In genomic region chr6:143555071-143555492, GRCh38 we compare ENCODE assay signal across 11 cellular contexts. TPM values are rescaled to one million over a fixed set of nuclear protein-coding genes. Genes with fewer than 3 reads are reported as not detected.
DNase-seq lines count a peak whose midpoint lies in the region; ATAC-seq and TF ChIP-seq lines count a peak whose summit lies in the region.
"Had no signal": no experiment of that assay in that cellular context is flagged by ENCODE, and none has a peak within 500 bp of the region (broad histone marks: within the 10 kb centered on the region; RNA-seq: fewer than 3 reads in every experiment).

No MANE protein-coding gene starts in this region.

- H3K4me3 ChIP-seq in SK-N-SH (ENCODE audit: low read depth in 2 of 2, low read length in 1 of 2) = peak overlapping the region in 1 of 2 experiments; percentile 45; a peak in 2 of 4 replicates

- H3K4me2 ChIP-seq in SK-N-SH = peak overlapping the region; percentile 74

- peak; percentile 18; the same call in 1 of the 2 replicates for TF ChIP-seq RAD21 in SK-N-SH (IDR thresholded peaks at IDR 0.05; ENCODE audit: low read length)

- no peak for TF ChIP-seq CTCF in SK-N-SH (IDR thresholded peaks at IDR 0.05)

- peak overlapping the region; percentile 70 to 96 for H3K4me3 Mint-ChIP-seq in activated T-cell treated with anti-CD3 and anti-CD28 coated beads, Interleukin-2, amount 50 U/mL, for 72 hours
- peak overlapping the region; percentile 10 for H3K4me3 Mint-ChIP-seq in dendritic cell treated with granulocyte-macrophage colony-stimulating factor and Interleukin-4, amounts not matched to agents 40 ng/mL and 50 ng/mL, for 4 days
- peak overlapping the region; percentile 59 for H3K4me3 Mint-ChIP-seq in stimulated activated effector memory CD8-positive, alpha-beta T cell treated with anti-CD3 and anti-CD28 coated beads, Interleukin-12 subunit alpha, Interleukin-12 subunit beta, amount 100 ng/mL, for 72 hours

- H3F3A ChIP-seq in SK-N-SH (replicated peaks; ENCODE audit: insufficient read depth) = peaks cover 17% of the 10 kb centered on the region

- peak overlapping the region; percentile 83 to 95 for H3K27ac ChIP-seq in SK-N-SH (ENCODE audit: low read depth in 2 of 2, low read length in 1 of 2)

- H2AFZ ChIP-seq in SK-N-SH (ENCODE audit: low read depth) = peak overlapping the region; percentile 78

- H3K36me3 Mint-ChIP-seq in activated T-cell treated with anti-CD3 and anti-CD28 coated beads, Interleukin-2, amount 50 U/mL, for 72 hours (ENCODE audit: insufficient read depth in 2 of 2) = peaks cover 0 to 3% of the 10 kb centered on the region in 2 donors
- H3K36me3 Mint-ChIP-seq in dendritic cell treated with granulocyte-macrophage colony-stimulating factor and Interleukin-4, amounts not matched to agents 40 ng/mL and 50 ng/mL, for 4 days (ENCODE audit: low read depth) = peaks cover 21% of the 10 kb centered on the region
- no peaks in the 10 kb centered on the region for H3K36me3 Mint-ChIP-seq in stimulated activated effector memory CD8-positive, alpha-beta T cell treated with anti-CD3 and anti-CD28 coated beads, Interleukin-12 subunit alpha, Interleukin-12 subunit beta, amount 100 ng/mL, for 72 hours

- intact Hi-C loops in dendritic cell treated with granulocyte-macrophage colony-stimulating factor and Interleukin-4, amounts not matched to agents 40 ng/mL and 50 ng/mL, for 4 days (cut with micrococcal nuclease) = no loop called here

- H3K9me3 ChIP-seq in SK-N-SH = no peaks in the 10 kb centered on the region
- H3K9me3 ChIP-seq: spleen had no signal

- H3K9me2 ChIP-seq in SK-N-SH = no peaks in the 10 kb centered on the region

- CTCF ChIA-PET in SK-N-SH (lab: Yijun Ruan, JAX) = interaction anchor here (1.0 to 2.4 kb wide), 4 partner anchors 17 to 458 kb away, joined by 3 to 7 read pairs (median 4); no protein-coding TSS in a partner anchor

- ATAC-seq in activated T-cell treated with anti-CD3 and anti-CD28 coated beads, Interleukin-2, amount 50 U/mL, for 72 hours (replicated peaks in 1 of 2) = peak; percentile 37 to 43
- peak; percentile 44 for ATAC-seq in stimulated activated effector memory CD8-positive, alpha-beta T cell treated with anti-CD3 and anti-CD28 coated beads, Interleukin-12 subunit alpha, Interleukin-12 subunit beta, amount 100 ng/mL, for 72 hours

- no peak for DNase-seq in activated T-cell treated with anti-CD3 and anti-CD28 coated beads, Interleukin-2, amount 50 U/mL, for 72 hours
- DNase-seq in activated T-cell treated with anti-CD3 and anti-CD28 coated beads, Interleukin-2, amount 50 U/mL, for 1 hour = no peak
- DNase-seq in SK-N-SH (peak; percentile 45), hypothalamus (lab: John Stamatoyannopoulos, UW) (no peak), DMS153 treated with DMSO at 0.1 percent for 48 hours (lab: John Stamatoyannopoulos, UW; ENCODE audit: unreplicated experiment) (no peak), NCI-H510A treated with DMSO at 0.1 percent for 48 hours (lab: John Stamatoyannopoulos, UW) (no peak)
- DNase-seq in stimulated activated effector memory CD8-positive, alpha-beta T cell treated with anti-CD3 and anti-CD28 coated beads, Interleukin-12 subunit alpha, Interleukin-12 subunit beta, amount 100 ng/mL, for 72 hours (ENCODE audit: low spot score in 2 of 2) = no peak
- DNase-seq: spleen; stimulated activated CD8-positive, alpha-beta memory T cell treated with anti-CD3 and anti-CD28 coated beads, Interleukin-4, amount 100 ng/mL, for 48 hours had no signal

- no peaks in the 10 kb centered on the region for H4K20me1 ChIP-seq in SK-N-SH (ENCODE audit: insufficient read depth)

- WGBS in SK-N-SH (ENCODE audit: low lambda C conversion rate) = 30% methylated on average over 4 of the region's 4 CpGs

- H3K9me3 Mint-ChIP-seq in activated T-cell treated with anti-CD3 and anti-CD28 coated beads, Interleukin-2, amount 50 U/mL, for 72 hours = no peaks in the 10 kb centered on the region
- no peaks in the 10 kb centered on the region for H3K9me3 Mint-ChIP-seq in dendritic cell treated with granulocyte-macrophage colony-stimulating factor and Interleukin-4, amounts not matched to agents 40 ng/mL and 50 ng/mL, for 4 days
- no peaks in the 10 kb centered on the region for H3K9me3 Mint-ChIP-seq in stimulated activated effector memory CD8-positive, alpha-beta T cell treated with anti-CD3 and anti-CD28 coated beads, Interleukin-12 subunit alpha, Interleukin-12 subunit beta, amount 100 ng/mL, for 72 hours

- peaks cover 5 to 13% of the 10 kb centered on the region in 2 experiments; a peak in 3 of 4 replicates for H3K4me1 ChIP-seq in SK-N-SH (ENCODE audit: control insufficient read depth in 1 of 2, insufficient read depth in 2 of 2, low read depth in 1 of 2, low read length in 1 of 2)

- H3K27me3 Mint-ChIP-seq in activated T-cell treated with anti-CD3 and anti-CD28 coated beads, Interleukin-2, amount 50 U/mL, for 72 hours (ENCODE audit: low read depth) = no peaks in the 10 kb centered on the region
- no peaks in the 10 kb centered on the region for H3K27me3 Mint-ChIP-seq in dendritic cell treated with granulocyte-macrophage colony-stimulating factor and Interleukin-4, amounts not matched to agents 40 ng/mL and 50 ng/mL, for 4 days

- H3K79me2 ChIP-seq in SK-N-SH (ENCODE audit: insufficient read depth) = peaks cover 21% of the 10 kb centered on the region

- no peaks in the 10 kb centered on the region for H3K36me3 ChIP-seq in SK-N-SH (replicated peaks in 1 of 2; ENCODE audit: control insufficient read depth in 1 of 2, insufficient read depth in 2 of 2, low read length in 1 of 2)

- POLR2A ChIA-PET in SK-N-SH (lab: Yijun Ruan, JAX) = no interaction called here

- H3K27ac Mint-ChIP-seq in activated T-cell treated with anti-CD3 and anti-CD28 coated beads, Interleukin-2, amount 50 U/mL, for 72 hours = peak overlapping the region; percentile 97
- no peak overlapping the region for H3K27ac Mint-ChIP-seq in dendritic cell treated with granulocyte-macrophage colony-stimulating factor and Interleukin-4, amounts not matched to agents 40 ng/mL and 50 ng/mL, for 4 days
- H3K27ac Mint-ChIP-seq in stimulated activated effector memory CD8-positive, alpha-beta T cell treated with anti-CD3 and anti-CD28 coated beads, Interleukin-12 subunit alpha, Interleukin-12 subunit beta, amount 100 ng/mL, for 72 hours = peak overlapping the region; percentile 70

- peaks cover 72% of the 10 kb centered on the region for H3K4me1 Mint-ChIP-seq in activated T-cell treated with anti-CD3 and anti-CD28 coated beads, Interleukin-2, amount 50 U/mL, for 72 hours (ENCODE audit: low read depth)
- H3K4me1 Mint-ChIP-seq in dendritic cell treated with granulocyte-macrophage colony-stimulating factor and Interleukin-4, amounts not matched to agents 40 ng/mL and 50 ng/mL, for 4 days (ENCODE audit: low read depth) = peaks cover 55% of the 10 kb centered on the region
- peaks cover 81% of the 10 kb centered on the region for H3K4me1 Mint-ChIP-seq in stimulated activated effector memory CD8-positive, alpha-beta T cell treated with anti-CD3 and anti-CD28 coated beads, Interleukin-12 subunit alpha, Interleukin-12 subunit beta, amount 100 ng/mL, for 72 hours

- no peaks in the 10 kb centered on the region for H3K27me3 ChIP-seq in SK-N-SH (ENCODE audit: insufficient read depth)
- H3K27me3 ChIP-seq: spleen had no signal

- TF ChIP-seq EP300 in SK-N-SH (IDR thresholded peaks at IDR 0.05; ENCODE audit: borderline replicate concordance in 1 of 2, low read depth in 1 of 2, low read length in 1 of 2) = no peak

- peak overlapping the region; percentile 52; the same call in 1 of the 2 replicates for H3K9ac ChIP-seq in SK-N-SH

TF ChIP-seq in SK-N-SH, 30 proteins besides CTCF, POLR2A, EP300 and RAD21:
- TF ChIP-seq GATA2 (CRISPR knock-in tag; IDR thresholded peaks at IDR 0.05) = peak; percentile 65
- TF ChIP-seq ELF1 (IDR thresholded peaks at IDR 0.05) = no peak
- no peak for TF ChIP-seq TAF1 (IDR thresholded peaks at IDR 0.05; ENCODE audit: borderline replicate concordance, low read depth, low read length)
- no peak for TF ChIP-seq RCOR1 (IDR thresholded peaks at IDR 0.05; ENCODE audit: low read length)

RNA-seq across cellular contexts. Expression of gene FUCA2, which starts 43.6 kb away (rescaled TPM):
- 10 to 100 TPM; 10.4 to 14.0 TPM for total RNA-seq in activated T-cell treated with anti-CD3 and anti-CD28 coated beads, Interleukin-2, amount 50 U/mL, for 72 hours
- polyA plus RNA-seq in SK-N-SH (2012; rRNA removed) = 37.6 and 41.0 TPM in 2 replicates
- 48.7 and 49.5 TPM in 2 replicates for polyA plus RNA-seq in SK-N-SH (2012; cell fraction: cytosol; rRNA removed)
- polyA plus RNA-seq in SK-N-SH (2012; cell fraction: nucleus; rRNA removed) = 30.1 and 37.8 TPM in 2 replicates
- total RNA-seq: OCI-LY7 had no signal

Comparison
In these comparisons a context has a peak if more than half of its experiments do, and no peak if none do; other contexts are left out.
1. H3K4me3 Mint-ChIP-seq: peak in every context shown above with its lines; median percentile 83 in activated T-cell treated with anti-CD3 and anti-CD28 coated beads, Interleukin-2, amount 50 U/mL, for 72 hours; 59 in stimulated activated effector memory CD8-positive, alpha-beta T cell treated with anti-CD3 and anti-CD28 coated beads, Interleukin-12 subunit alpha, Interleukin-12 subunit beta, amount 100 ng/mL, for 72 hours; 10 in dendritic cell treated with granulocyte-macrophage colony-stimulating factor and Interleukin-4, amounts not matched to agents 40 ng/mL and 50 ng/mL, for 4 days.